In the genomic region with DNA sequence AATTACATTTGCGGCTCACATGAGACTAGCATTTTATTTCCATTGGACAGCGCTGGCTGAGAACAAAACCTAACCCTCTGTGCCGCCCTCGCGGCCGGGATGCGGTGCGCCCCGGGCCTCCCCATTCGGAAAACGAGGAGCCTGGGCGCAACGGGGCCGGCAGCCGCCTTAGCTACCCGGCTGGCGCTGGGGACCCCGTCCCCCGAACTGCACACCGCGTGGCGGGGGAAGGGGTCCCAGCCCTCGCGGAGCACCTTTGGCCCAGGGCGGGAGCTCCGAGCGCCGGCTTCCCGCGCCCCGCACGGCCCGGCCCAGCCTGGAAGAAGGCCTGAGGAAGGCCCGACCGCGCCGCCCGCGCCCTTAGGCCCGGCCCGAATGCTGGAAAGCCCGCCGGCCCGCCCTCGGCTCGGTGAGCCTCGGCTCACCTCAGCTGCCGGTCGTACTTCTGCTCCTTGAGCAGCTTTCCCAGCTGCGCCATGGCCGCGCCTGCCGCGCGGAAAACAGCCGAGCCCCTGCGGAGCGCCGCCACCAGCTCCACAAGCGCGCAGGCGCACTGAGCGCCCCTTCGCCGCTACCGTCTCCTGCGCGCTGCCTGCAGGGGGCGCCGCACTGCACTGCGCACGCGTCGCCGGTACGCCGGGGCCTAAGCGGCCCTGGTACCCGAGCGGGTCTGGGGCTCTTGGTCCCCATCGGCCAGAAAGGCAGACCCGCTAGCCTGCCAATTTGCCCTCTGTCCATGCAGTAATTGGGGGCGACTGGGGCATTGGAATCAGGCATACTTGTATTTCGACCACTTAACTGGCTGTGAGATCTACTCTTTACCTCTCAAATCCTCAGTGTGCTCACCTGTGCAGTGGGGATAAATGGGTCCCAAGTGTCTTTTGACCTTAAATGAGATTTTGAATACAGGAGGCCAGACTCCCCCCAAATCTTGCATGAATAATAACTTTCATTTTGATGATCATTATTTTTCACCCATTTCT, we compare ENCODE assay signal across 7 cellular contexts. TPM values are rescaled to one million over a fixed set of nuclear protein-coding genes. Genes with fewer than 3 reads are reported as not detected.
DNase-seq lines count a peak whose midpoint lies in the region; ATAC-seq, FAIRE-seq and TF ChIP-seq lines count a peak whose summit lies in the region.

A gene (minus strand): TSS at position 555 of the 983 bp plus-strand sequence. CDS start 77 bp downstream, at position 478.

- peaks cover 25% of the 10 kb centered on the region for H4K20me1 ChIP-seq in astrocyte (ENCODE audit: insufficient read depth, low read length)

- H3K9me3 ChIP-seq in astrocyte (ENCODE audit: insufficient read depth, low read depth, low read length), result no peaks in the 10 kb centered on the region

- peaks cover 43% of the 10 kb centered on the region for H3K79me2 ChIP-seq in astrocyte (ENCODE audit: insufficient read depth, low read length)

- peaks cover 27% of the 10 kb centered on the region for H3K4me1 Mint-ChIP-seq in T-helper 2 cell treated with Interferon-gamma antibody and Interleukin-4, amounts not matched to agents 5 μg/mL and 100 μg/mL, for 36 hours (ENCODE audit: low read depth)
- peaks cover 5% of the 10 kb centered on the region for H3K4me1 Mint-ChIP-seq in astrocyte (ENCODE audit: low read depth, unreplicated experiment)

- no peaks in the 10 kb centered on the region for H3K27me3 Mint-ChIP-seq in T-helper 2 cell treated with Interferon-gamma antibody and Interleukin-4, amounts not matched to agents 5 μg/mL and 100 μg/mL, for 36 hours (ENCODE audit: low read depth)
- H3K27me3 Mint-ChIP-seq in astrocyte (ENCODE audit: low read depth, unreplicated experiment), result peaks cover 13% of the 10 kb centered on the region

- TF ChIP-seq CTCF in astrocyte (IDR thresholded peaks at IDR 0.05; ENCODE audit: insufficient read depth, low read depth, low read length) (peak; percentile 75), retinal pigment epithelial cell (conservative IDR thresholded peaks at IDR 0.05; ENCODE audit: low read depth, low read length) (peak; percentile 86)

- peak within 1 kb of the TSS; percentile 81 for H3K4me3 Mint-ChIP-seq in T-helper 2 cell treated with Interferon-gamma antibody and Interleukin-4, amounts not matched to agents 5 μg/mL and 100 μg/mL, for 36 hours
- H3K4me3 Mint-ChIP-seq in astrocyte (ENCODE audit: unreplicated experiment), result peak within 1 kb of the TSS; percentile 85

- no peaks in the 10 kb centered on the region for H3K9me3 Mint-ChIP-seq in T-helper 2 cell treated with Interferon-gamma antibody and Interleukin-4, amounts not matched to agents 5 μg/mL and 100 μg/mL, for 36 hours
- no peaks in the 10 kb centered on the region for H3K9me3 Mint-ChIP-seq in astrocyte (ENCODE audit: unreplicated experiment)

- peaks cover 10% of the 10 kb centered on the region for H3K4me1 ChIP-seq in astrocyte (ENCODE audit: insufficient read depth, low read length)

- H3K36me3 Mint-ChIP-seq in T-helper 2 cell treated with Interferon-gamma antibody and Interleukin-4, amounts not matched to agents 5 μg/mL and 100 μg/mL, for 36 hours (ENCODE audit: low read depth), result peaks cover 15% of the 10 kb centered on the region
- H3K36me3 Mint-ChIP-seq in astrocyte (ENCODE audit: low read depth, unreplicated experiment), result peaks cover 4% of the 10 kb centered on the region

- peak within 1 kb of the TSS; percentile 77 for H3K27ac ChIP-seq in astrocyte (ENCODE audit: low read depth, low read length)

- H3K27ac Mint-ChIP-seq in T-helper 2 cell treated with Interferon-gamma antibody and Interleukin-4, amounts not matched to agents 5 μg/mL and 100 μg/mL, for 36 hours, result peak within 1 kb of the TSS; percentile 79
- no peak within 1 kb of the TSS for H3K27ac Mint-ChIP-seq in astrocyte (ENCODE audit: unreplicated experiment)

- H3K36me3 ChIP-seq in astrocyte (ENCODE audit: insufficient read depth, low read length), result peaks cover 17% of the 10 kb centered on the region

- peak; percentile 94 for ATAC-seq in GM18502 (IDR thresholded peaks at IDR 0.05; ENCODE audit: poor library complexity, unreplicated experiment)
- peak; percentile 88 for ATAC-seq in HG02943 (IDR thresholded peaks at IDR 0.05; ENCODE audit: low read depth, unreplicated experiment)

- DNase-seq in NCI-H187 (lab: John Stamatoyannopoulos, UW), result peak; percentile 60 to 69
- peak; percentile 93 for DNase-seq in T-helper 2 cell treated with Interferon-gamma antibody and Interleukin-4, amounts not matched to agents 5 μg/mL and 100 μg/mL, for 36 hours (ENCODE audit: low spot score)
- peak; percentile 58 for DNase-seq in astrocyte (ENCODE audit: low read depth)
- peak; percentile 76 to 77 for DNase-seq in hippocampal formation (lab: John Stamatoyannopoulos, UW)
- peak; percentile 37 for DNase-seq in retinal pigment epithelial cell (ENCODE audit: low read depth)

- H3K4me2 ChIP-seq in astrocyte (ENCODE audit: low read length), result peak within 1 kb of the TSS; percentile 84

- peak within 1 kb of the TSS; percentile 92 for H2AFZ ChIP-seq in astrocyte (ENCODE audit: low read depth, low read length)

- H3K9ac ChIP-seq in astrocyte (ENCODE audit: low read length), result peak within 1 kb of the TSS; percentile 92

- H3K27me3 ChIP-seq in astrocyte (ENCODE audit: insufficient read depth, low read length), result no peaks in the 10 kb centered on the region

- no peak for FAIRE-seq in astrocyte (lab: Jason Lieb, UNC)

- H3K4me3 ChIP-seq in astrocyte (ENCODE audit: insufficient read depth, low read depth, low read length), result peak within 1 kb of the TSS; percentile 83
- peak within 1 kb of the TSS; percentile 61 for H3K4me3 ChIP-seq in retinal pigment epithelial cell (ENCODE audit: low read length)

RNA-seq across cellular contexts. Expression of the gene that starts here (rescaled TPM):
- 55.0 and 65.0 TPM in 2 replicates for total RNA-seq in astrocyte

Comparison
In these comparisons a context has a peak if more than half of its experiments do, and no peak if none do; other contexts are left out.
1. Peak in every context shown above with its lines: DNase-seq, ATAC-seq, H3K4me3 ChIP-seq and H3K27ac ChIP-seq.
2. DNase-seq: peak in every context shown above with its lines; median percentile 93 in T-helper 2 cell treated with Interferon-gamma antibody and Interleukin-4, amounts not matched to agents 5 μg/mL and 100 μg/mL, for 36 hours; 76 in hippocampal formation; 64 in NCI-H187; 58 in astrocyte; 37 in retinal pigment epithelial cell.